ENCODE assay signal across 9 cellular contexts in genomic region chr9:127779136-127779981, GRCh38. TPM values are rescaled to one million over a fixed set of nuclear protein-coding genes. Genes with fewer than 3 reads are reported as not detected.
DNase-seq lines count a peak whose midpoint lies in the region; ATAC-seq and TF ChIP-seq lines count a peak whose summit lies in the region.
"Had no signal": no experiment of that assay in that cellular context is flagged by ENCODE, and none has a peak within 500 bp of the region (broad histone marks: within the 10 kb centered on the region; RNA-seq: fewer than 3 reads in every experiment).

No MANE protein-coding gene starts in this region.

- H3K27ac Mint-ChIP-seq in central memory CD8-positive, alpha-beta T cell (ENCODE audit: low read depth), result peak overlapping the region; percentile 95

- H3K9me2 ChIP-seq in HCT116 (ENCODE audit: insufficient read depth), result no peaks in the 10 kb centered on the region

- H3K27ac ChIP-seq in HCT116 (ENCODE audit: low read depth, low read length), result no peak overlapping the region

- CTCF ChIA-PET in HCT116 (lab: Charles Lee), result interaction anchor here (1.0 kb wide), 1 partner anchor 44 kb away, joined by 3 read pairs; the partner anchor contains the start of gene TOR2A

- no peak overlapping the region for H2AFZ ChIP-seq in HCT116 (ENCODE audit: low read depth, low read length, poor library complexity, severe bottlenecking)

- POLR2A ChIA-PET in HCT116 (lab: Charles Lee), result no interaction called here

- H3K4me2 ChIP-seq in HCT116 (ENCODE audit: low read length), result no peak overlapping the region

- no peak for TF ChIP-seq CTCF in GM13977 (IDR thresholded peaks at IDR 0.05; ENCODE audit: extremely low read depth, insufficient read depth, missing control alignments)
- TF ChIP-seq CTCF in HCT116 (IDR thresholded peaks at IDR 0.05 in 2 of 3, conservative IDR thresholded peaks at IDR 0.05 in 1 of 3; ENCODE audit: borderline replicate concordance in 1 of 3, insufficient read depth in 1 of 3, low read depth in 2 of 3, low read length in 2 of 3), result no peak
- TF ChIP-seq CTCF in GM10266 (IDR thresholded peaks at IDR 0.05; ENCODE audit: control insufficient read depth, insufficient read depth, low read depth, missing control alignments), result no peak

- peaks cover 56% of the 10 kb centered on the region for H3K4me1 Mint-ChIP-seq in central memory CD8-positive, alpha-beta T cell

- H4K20me1 ChIP-seq in HCT116 (ENCODE audit: insufficient read depth), result no peaks in the 10 kb centered on the region

- no TSS peak for BruUV-seq in HCT116 (replicated peaks; lab: Mats Ljungman, UMichigan)

- no peak overlapping the region for H3K9ac ChIP-seq in HCT116 (ENCODE audit: low read length)

- no peak overlapping the region for H3K4me3 ChIP-seq in HCT116 (replicated peaks in 1 of 2; ENCODE audit: low read depth in 1 of 2, low read length in 2 of 2)

- no peaks in the 10 kb centered on the region for H3K27me3 Mint-ChIP-seq in central memory CD8-positive, alpha-beta T cell

- no peaks in the 10 kb centered on the region for H3K9me3 ChIP-seq in HCT116 (ENCODE audit: control insufficient read depth in 1 of 2, insufficient read depth in 1 of 2, low read depth in 1 of 2, low read length in 2 of 2)

- no peak for TF ChIP-seq RAD21 in HCT116 (IDR thresholded peaks at IDR 0.05; ENCODE audit: low read depth)

- no peaks in the 10 kb centered on the region for H3K9me3 Mint-ChIP-seq in central memory CD8-positive, alpha-beta T cell

- no peaks in the 10 kb centered on the region for H3K79me2 ChIP-seq in HCT116 (ENCODE audit: insufficient read depth, low read length)

- in situ Hi-C loops in GM13977 (cut with MboI; ENCODE audit: low pct_unique_long_range_greater_than_20kb, low sequenced_read_pairs, unreplicated experiment), result no loop called here

- DNase-seq in GM13977 (ENCODE audit: low spot score) (peak; percentile 68), HCT116 (ENCODE audit: low read depth, low spot score) (no peak), sciatic nerve (ENCODE audit: low spot score) (no peak), GM10266 (ENCODE audit: extremely low spot score) (no peak)
- peak in 1 of 2 donors; percentile 45 for DNase-seq in central memory CD8-positive, alpha-beta T cell (ENCODE audit: low spot score in 2 of 2)

- H3K4me3 Mint-ChIP-seq in central memory CD8-positive, alpha-beta T cell, result peak overlapping the region; percentile 96

- intact Hi-C loops in HCT116 (cut with micrococcal nuclease), result no loop called here
- intact Hi-C loops in sciatic nerve (cut with DNase I), result no loop called here

- no peaks in the 10 kb centered on the region for H3K36me3 ChIP-seq in HCT116 (ENCODE audit: control insufficient read depth in 1 of 2, insufficient read depth in 2 of 2, low read length in 2 of 2)

- peaks cover 33% of the 10 kb centered on the region for H3K36me3 Mint-ChIP-seq in central memory CD8-positive, alpha-beta T cell (ENCODE audit: insufficient read depth)

- H3K4me1 ChIP-seq in HCT116 (ENCODE audit: control insufficient read depth in 1 of 2, insufficient read depth in 2 of 2, low read length in 2 of 2), result peaks cover 0 to 2% of the 10 kb centered on the region in 2 experiments; a peak in 2 of 4 replicates

- TF ChIP-seq POLR2A in HCT116 (IDR thresholded peaks at IDR 0.05; ENCODE audit: borderline replicate concordance, extremely low read depth, insufficient read depth, insufficient read length), result no peak
- TF ChIP-seq POLR2A in Raji (IDR thresholded peaks at IDR 0.05; ENCODE audit: insufficient read depth, low read depth, low read length), result peak; percentile 73

- ATAC-seq in HCT116, result peak; percentile 67
- peak; percentile 44 for ATAC-seq in central memory CD8-positive, alpha-beta T cell (replicated peaks; ENCODE audit: extremely low read depth, poor library complexity, severe bottlenecking)
- ATAC-seq in sciatic nerve, result peak; percentile 68
- ATAC-seq in HG03342 (IDR thresholded peaks at IDR 0.05; ENCODE audit: unreplicated experiment), result no peak
- no peak for ATAC-seq in HG03565 (IDR thresholded peaks at IDR 0.05; ENCODE audit: unreplicated experiment)

- H3K27me3 ChIP-seq in HCT116 (ENCODE audit: insufficient read depth, low read length), result no peaks in the 10 kb centered on the region

- RAD21 ChIA-PET in HCT116 (lab: Charles Lee; ENCODE audit: low non-redundant PET in 1 of 2, low total read pairs in 2 of 2, uncharacterized antibody in 2 of 2, unreplicated experiment in 2 of 2), result no interaction called here

TF ChIP-seq in HCT116, 20 proteins besides CTCF, POLR2A, EP300 and RAD21:
- TF ChIP-seq JUND (IDR thresholded peaks at IDR 0.05), result no peak
- no peak for TF ChIP-seq EZH2 (IDR thresholded peaks at IDR 0.05)
- no peak for TF ChIP-seq ELF1 (IDR thresholded peaks at IDR 0.05; ENCODE audit: borderline replicate concordance, low read depth)
- no peak for TF ChIP-seq ZNF274 (IDR thresholded peaks at IDR 0.05; ENCODE audit: low read depth, low read length)
- no peak for TF ChIP-seq ZFX (IDR thresholded peaks at IDR 0.05)
- no peak for TF ChIP-seq SRF (IDR thresholded peaks at IDR 0.05; ENCODE audit: low read depth)
- TF ChIP-seq ZBTB33 (IDR thresholded peaks at IDR 0.05; ENCODE audit: extremely low read depth, insufficient replicate concordance, low read length), result no peak
- no peak for TF ChIP-seq POLR2AphosphoS5 (IDR thresholded peaks at IDR 0.05; ENCODE audit: low read depth, low read length)
- no peak for TF ChIP-seq TCF7L2 (IDR thresholded peaks at IDR 0.05; ENCODE audit: borderline replicate concordance, extremely low read depth, insufficient read depth, insufficient read length)
- TF ChIP-seq MAX (IDR thresholded peaks at IDR 0.05), result no peak
- TF ChIP-seq EGR1 (IDR thresholded peaks at IDR 0.05; ENCODE audit: low read depth), result no peak
- no peak for TF ChIP-seq ATF3 (IDR thresholded peaks at IDR 0.05)

RNA-seq across cellular contexts. Expression of gene SH2D3C, which starts 0.9 kb away (rescaled TPM):
- 1.3 TPM for total RNA-seq in HCT116 (2021; ENCODE audit: unreplicated experiment)
- polyA plus RNA-seq in HCT116 (2012), result 1.3 and 1.4 TPM in 2 replicates
- total RNA-seq in sciatic nerve, result 22.6 TPM
- total RNA-seq: HT1080 had no signal

RNA-seq across cellular contexts. Expression of gene CDK9, which starts 6.5 kb away (rescaled TPM):
- total RNA-seq in HCT116 (2021; ENCODE audit: unreplicated experiment) (102 TPM), sciatic nerve (127 TPM)
- 73.7 and 74.4 TPM in 2 replicates for polyA plus RNA-seq in HCT116 (2012)

RNA-seq across cellular contexts. Expression of gene FPGS, which starts 23.3 kb away (rescaled TPM):
- 70.6 TPM for total RNA-seq in HCT116 (2021; ENCODE audit: unreplicated experiment)
- polyA plus RNA-seq in HCT116 (2012), result 57.9 and 59.2 TPM in 2 replicates
- total RNA-seq in sciatic nerve, result 69.7 TPM

RNA-seq across cellular contexts. Expression of gene TOR2A, which starts 44.3 kb away (rescaled TPM):
- total RNA-seq in HCT116 (2021; ENCODE audit: unreplicated experiment) (12.0 TPM), sciatic nerve (6.8 TPM)
- 16.3 and 18.4 TPM in 2 replicates for polyA plus RNA-seq in HCT116 (2012)

Comparison
In these comparisons a context has a peak if more than half of its experiments do, and no peak if none do; other contexts are left out.
1. ATAC-seq: peak in HCT116 (single experiment), central memory CD8-positive, alpha-beta T cell (single experiment) and sciatic nerve (single experiment); none in HG03342 (single experiment) and HG03565 (single experiment).
2. RNA of gene SH2D3C, which starts 0.9 kb away (total RNA-seq): 22.6 TPM in sciatic nerve (single experiment); 1.3 TPM in HCT116 (single experiment); every median in the first group is over 10 times any median in the second.